8 cellular contexts compared by ENCODE assay signal in genomic region chr19:12610540-12611360, GRCh38. TPM values are rescaled to one million over a fixed set of nuclear protein-coding genes. Genes with fewer than 3 reads are reported as not detected.
DNase-seq lines count a peak whose midpoint lies in the region; ATAC-seq and TF ChIP-seq lines count a peak whose summit lies in the region.

Gene ZNF490, minus strand, starts transcription at chr19:12610813. Its CDS starts 133 bp downstream, at chr19:12610680.
Gene ZNF791, plus strand, starts transcription at chr19:12610920. Its CDS starts 160 bp downstream, at chr19:12611080.

- H3K4me2 ChIP-seq in fibroblast of lung (ENCODE audit: extremely low read depth, insufficient read depth, low read length) = peak within 1 kb of the TSS; percentile 84

- DNase-seq in Daoy (ENCODE audit: low read depth) (peak; percentile 98), H4 (ENCODE audit: low spot score) (peak; percentile 96), LoVo (ENCODE audit: low spot score) (peak; percentile 96), RWPE1 (ENCODE audit: low spot score) (peak; percentile 99), fibroblast of lung (ENCODE audit: low read depth in 2 of 2) (peak; percentile 96 to 97), naive B cell (peak; percentile 96)
- peak; percentile 88 to 98 for DNase-seq in stimulated activated effector memory CD8-positive, alpha-beta T cell treated with anti-CD3 and anti-CD28 coated beads, Interleukin-12 subunit alpha, Interleukin-12 subunit beta, amount 100 ng/mL, for 72 hours (ENCODE audit: low spot score in 2 of 2)

- H3K36me3 ChIP-seq in fibroblast of lung (ENCODE audit: control insufficient read depth, insufficient read depth, low read length) = peaks cover 7% of the 10 kb centered on the region

- CTCF ChIA-PET in RWPE1 (lab: Yijun Ruan, JAX) = no interaction called here

- no peaks in the 10 kb centered on the region for H3K9me3 ChIP-seq in fibroblast of lung (ENCODE audit: control insufficient read depth, insufficient read depth, low read depth, low read length)

- H3K4me3 ChIP-seq in fibroblast of lung (replicated peaks in 1 of 4; ENCODE audit: control extremely low read depth in 1 of 4, insufficient read depth in 1 of 4, low read depth in 3 of 4, low read length in 4 of 4) = peak within 1 kb of the TSS; percentile 86 to 100 (median 95)

- H3K27me3 ChIP-seq in fibroblast of lung (ENCODE audit: control insufficient read depth, insufficient read depth, low read length) = no peaks in the 10 kb centered on the region

- POLR2A ChIA-PET in RWPE1 (lab: Yijun Ruan, JAX; ENCODE audit: low non-redundant PET) = interaction anchor here (0.6 kb wide), 1 partner anchor 43 kb away, joined by 6 read pairs; no protein-coding TSS in a partner anchor

- no peak for TF ChIP-seq CTCF in RWPE1 (conservative IDR thresholded peaks at IDR 0.05; ENCODE audit: low read depth)
- no peak for TF ChIP-seq CTCF in fibroblast of lung (conservative IDR thresholded peaks at IDR 0.05 in 1 of 2, IDR thresholded peaks at IDR 0.05 in 1 of 2; ENCODE audit: low read depth in 1 of 2, low read length in 2 of 2)

- H3K27me3 Mint-ChIP-seq in activated T-helper 17 cell treated with anti-CD3 and anti-CD28 coated beads, Interleukin-2, amount 50 U/mL, for 72 hours = no peaks in the 10 kb centered on the region
- no peaks in the 10 kb centered on the region for H3K27me3 Mint-ChIP-seq in naive B cell

- H3K9ac ChIP-seq in fibroblast of lung (ENCODE audit: insufficient read depth, low read length) = peak within 1 kb of the TSS; percentile 95

- H3K4me3 Mint-ChIP-seq in activated T-helper 17 cell treated with anti-CD3 and anti-CD28 coated beads, Interleukin-2, amount 50 U/mL, for 72 hours = peak within 1 kb of the TSS; percentile 99
- H3K4me3 Mint-ChIP-seq in naive B cell = peak within 1 kb of the TSS; percentile 96 to 100 (median 100)
- peak within 1 kb of the TSS; percentile 98 for H3K4me3 Mint-ChIP-seq in stimulated activated effector memory CD8-positive, alpha-beta T cell treated with anti-CD3 and anti-CD28 coated beads, Interleukin-12 subunit alpha, Interleukin-12 subunit beta, amount 100 ng/mL, for 72 hours

- peak within 1 kb of the TSS; percentile 92 for H3K27ac ChIP-seq in RWPE1
- peak within 1 kb of the TSS; percentile 97 for H3K27ac ChIP-seq in fibroblast of lung (ENCODE audit: insufficient read depth, low read length)

- peak within 1 kb of the TSS; percentile 94 for H3K27ac Mint-ChIP-seq in activated T-helper 17 cell treated with anti-CD3 and anti-CD28 coated beads, Interleukin-2, amount 50 U/mL, for 72 hours
- peak within 1 kb of the TSS; percentile 100 for H3K27ac Mint-ChIP-seq in naive B cell
- peak within 1 kb of the TSS; percentile 95 for H3K27ac Mint-ChIP-seq in stimulated activated effector memory CD8-positive, alpha-beta T cell treated with anti-CD3 and anti-CD28 coated beads, Interleukin-12 subunit alpha, Interleukin-12 subunit beta, amount 100 ng/mL, for 72 hours

- H3K79me2 ChIP-seq in fibroblast of lung (ENCODE audit: control insufficient read depth, insufficient read depth, low read length) = peaks cover 40% of the 10 kb centered on the region

- no peaks in the 10 kb centered on the region for H3K9me3 Mint-ChIP-seq in activated T-helper 17 cell treated with anti-CD3 and anti-CD28 coated beads, Interleukin-2, amount 50 U/mL, for 72 hours
- no peaks in the 10 kb centered on the region for H3K9me3 Mint-ChIP-seq in naive B cell
- H3K9me3 Mint-ChIP-seq in stimulated activated effector memory CD8-positive, alpha-beta T cell treated with anti-CD3 and anti-CD28 coated beads, Interleukin-12 subunit alpha, Interleukin-12 subunit beta, amount 100 ng/mL, for 72 hours = no peaks in the 10 kb centered on the region

- ATAC-seq in activated T-helper 17 cell treated with anti-CD3 and anti-CD28 coated beads, Interleukin-2, amount 50 U/mL, for 72 hours (replicated peaks) = peak; percentile 96
- ATAC-seq in naive B cell (ENCODE audit: low read depth in 2 of 2) = peak; percentile 71 to 73
- ATAC-seq in stimulated activated effector memory CD8-positive, alpha-beta T cell treated with anti-CD3 and anti-CD28 coated beads, Interleukin-12 subunit alpha, Interleukin-12 subunit beta, amount 100 ng/mL, for 72 hours = peak; percentile 98

- peaks cover 38% of the 10 kb centered on the region for H3K36me3 Mint-ChIP-seq in activated T-helper 17 cell treated with anti-CD3 and anti-CD28 coated beads, Interleukin-2, amount 50 U/mL, for 72 hours (ENCODE audit: low read depth)
- peaks cover 0 to 1% of the 10 kb centered on the region in 2 donors for H3K36me3 Mint-ChIP-seq in naive B cell
- peaks cover 60% of the 10 kb centered on the region for H3K36me3 Mint-ChIP-seq in stimulated activated effector memory CD8-positive, alpha-beta T cell treated with anti-CD3 and anti-CD28 coated beads, Interleukin-12 subunit alpha, Interleukin-12 subunit beta, amount 100 ng/mL, for 72 hours

- H4K20me1 ChIP-seq in fibroblast of lung (ENCODE audit: control insufficient read depth, extremely low read depth, insufficient read depth, low read length) = no peaks in the 10 kb centered on the region

- peak within 1 kb of the TSS; percentile 99 for H2AFZ ChIP-seq in fibroblast of lung (ENCODE audit: low read length)

- no peaks in the 10 kb centered on the region for H3K4me1 ChIP-seq in fibroblast of lung (ENCODE audit: control insufficient read depth, extremely low read depth, insufficient read depth, low read length)

- peaks cover 7% of the 10 kb centered on the region for H3K4me1 Mint-ChIP-seq in activated T-helper 17 cell treated with anti-CD3 and anti-CD28 coated beads, Interleukin-2, amount 50 U/mL, for 72 hours
- H3K4me1 Mint-ChIP-seq in naive B cell = peaks cover 27 to 69% (median 33%) of the 10 kb centered on the region in 3 donors
- H3K4me1 Mint-ChIP-seq in stimulated activated effector memory CD8-positive, alpha-beta T cell treated with anti-CD3 and anti-CD28 coated beads, Interleukin-12 subunit alpha, Interleukin-12 subunit beta, amount 100 ng/mL, for 72 hours = peaks cover 22% of the 10 kb centered on the region

RNA-seq across cellular contexts. Expression of gene ZNF490, which starts in this region (rescaled TPM):
- total RNA-seq in Daoy (2014; rRNA removed; shearing (Covaris generic)) = 3.5 and 4.5 TPM in 2 replicates
- 2.6 and 5.7 TPM in 2 replicates for total RNA-seq in H4 (2014; rRNA removed; shearing (Covaris generic))
- 10 to 100 TPM in 1 of 2 donors, 1 to 10 TPM in 1; 7.3 to 11.1 TPM for total RNA-seq in activated T-helper 17 cell treated with anti-CD3 and anti-CD28 coated beads, Interleukin-2, amount 50 U/mL, for 72 hours
- 8.0 and 16.8 TPM in 2 replicates for total RNA-seq in fibroblast of lung
- polyA plus RNA-seq in fibroblast of lung = 3.9 and 4.1 TPM in 2 replicates
- 1.7 and 2.1 TPM in 2 replicates for polyA plus RNA-seq in fibroblast of lung (2012)
- polyA minus RNA-seq in fibroblast of lung (ENCODE audit: low replicate concordance) = 3.8 and 19.7 TPM in 2 replicates
- 10 to 100 TPM in 4 of 6 donors, 1 to 10 TPM in 1, not detected in 1; 9.7 to 13.1 (median 12.2) TPM for polyA plus RNA-seq in naive B cell (ENCODE audit: low read depth in 6 of 6)

RNA-seq across cellular contexts. Expression of gene ZNF791, which starts in this region (rescaled TPM):
- 9.0 and 11.9 TPM in 2 replicates for total RNA-seq in Daoy (2014; rRNA removed; shearing (Covaris generic))
- 8.1 and 8.5 TPM in 2 replicates for total RNA-seq in H4 (2014; rRNA removed; shearing (Covaris generic))
- 10 to 100 TPM; 16.7 to 19.0 TPM for total RNA-seq in activated T-helper 17 cell treated with anti-CD3 and anti-CD28 coated beads, Interleukin-2, amount 50 U/mL, for 72 hours
- total RNA-seq in fibroblast of lung = 9.2 and 12.2 TPM in 2 replicates
- polyA plus RNA-seq in fibroblast of lung = 9.4 and 11.4 TPM in 2 replicates
- polyA plus RNA-seq in fibroblast of lung (2012) = 9.2 and 9.5 TPM in 2 replicates
- 7.3 and 16.5 TPM in 2 replicates for polyA minus RNA-seq in fibroblast of lung (ENCODE audit: low replicate concordance)
- 10 to 100 TPM; 22.8 to 44.1 (median 28.2) TPM for polyA plus RNA-seq in naive B cell (ENCODE audit: low read depth in 6 of 6)

Comparison
In these comparisons a context has a peak if more than half of its experiments do, and no peak if none do; other contexts are left out.
1. Peak in every context shown above with its lines: DNase-seq, ATAC-seq, H3K4me3 ChIP-seq and H3K27ac ChIP-seq.